Comparison of ENCODE assay signal across 8 cellular contexts in the genomic region with DNA sequence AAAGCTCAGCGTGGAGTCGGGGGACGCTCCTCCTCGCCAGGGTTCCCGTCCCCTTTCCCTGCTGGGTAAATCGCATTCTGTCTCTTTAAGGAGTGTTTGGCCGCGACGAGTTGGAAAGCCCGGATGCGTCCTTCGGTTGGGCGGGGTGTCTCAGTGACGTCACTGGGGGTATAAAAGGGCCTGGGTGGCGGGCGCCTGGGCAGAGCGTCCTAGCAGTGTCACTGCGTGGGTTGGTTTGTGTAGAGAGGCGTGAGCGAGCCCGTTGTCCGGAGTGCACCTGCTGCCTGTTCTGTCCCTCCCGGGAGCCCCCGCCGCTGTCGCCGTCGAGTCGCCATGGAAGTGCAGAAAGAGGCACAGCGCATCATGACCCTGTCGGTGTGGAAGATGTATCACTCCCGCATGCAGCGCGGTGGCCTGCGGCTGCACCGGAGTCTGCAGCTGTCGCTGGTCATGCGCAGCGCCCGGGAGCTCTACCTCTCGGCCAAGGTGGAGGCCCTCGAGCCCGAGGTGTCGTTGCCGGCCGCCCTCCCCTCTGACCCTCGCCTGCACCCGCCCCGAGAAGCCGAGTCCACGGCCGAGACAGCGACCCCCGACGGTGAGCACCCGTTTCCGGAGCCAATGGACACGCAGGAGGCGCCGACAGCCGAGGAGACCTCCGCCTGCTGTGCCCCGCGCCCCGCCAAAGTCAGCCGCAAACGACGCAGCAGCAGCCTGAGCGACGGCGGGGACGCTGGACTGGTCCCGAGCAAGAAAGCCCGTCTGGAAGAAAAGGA. TPM values are rescaled to one million over a fixed set of nuclear protein-coding genes. Genes with fewer than 3 reads are reported as not detected.
A peak's percentile ranks its signal among the peaks of the same experiment; 100 is the strongest.
DNase-seq lines count a peak whose midpoint lies in the region; ATAC-seq and TF ChIP-seq lines count a peak whose summit lies in the region.

No MANE protein-coding gene starts in this region.

- peak; percentile 95 to 100 (median 100) for TF ChIP-seq POLR2A in upper lobe of left lung (IDR thresholded peaks at IDR 0.05)

- H3K4me3 Mint-ChIP-seq in T-helper 1 cell treated with Interleukin-12 subunit alpha and Interleukin-12 subunit beta and Interleukin-4 antibody, amounts not matched to agents 30 μg/mL and 1 μg/mL, for 36 hours, result peak overlapping the region; percentile 99

- peaks cover 9% of the 10 kb centered on the region for H3K27me3 Mint-ChIP-seq in T-helper 1 cell treated with Interleukin-12 subunit alpha and Interleukin-12 subunit beta and Interleukin-4 antibody, amounts not matched to agents 30 μg/mL and 1 μg/mL, for 36 hours (ENCODE audit: low read depth)

- ATAC-seq in HG02623 (IDR thresholded peaks at IDR 0.05; ENCODE audit: unreplicated experiment) (peak; percentile 25), heart right ventricle (peak; percentile 48 to 74 (median 64)), upper lobe of left lung (ENCODE audit: low FRiP score in 2 of 2) (peak; percentile 65 to 81)

- H3K9me3 Mint-ChIP-seq in T-helper 1 cell treated with Interleukin-12 subunit alpha and Interleukin-12 subunit beta and Interleukin-4 antibody, amounts not matched to agents 30 μg/mL and 1 μg/mL, for 36 hours, result no peaks in the 10 kb centered on the region

- intact Hi-C loops in heart right ventricle (cut with DNase I), result loop anchor here in 7 of 10 donors (2.0 to 10.0 kb wide), 10 partner anchors 14 to 694 kb away; partner anchors contain the start of genes LYL1 (in 4 of the 7), TRMT1 (in 3 of the 7), JUNB (in 2 of the 7) and NACC1 (in 2 of the 7)
- intact Hi-C loops in posterior vena cava (cut with DNase I), result loop anchor here in 1 of 2 donors (10.0 kb wide), 1 partner anchor 692 kb away; no protein-coding TSS in a partner anchor

- DNase-seq in ELR (ENCODE audit: low read depth) (peak; percentile 96), NCI-H1694 treated with DMSO at 0.1 percent for 48 hours (lab: John Stamatoyannopoulos, UW) (peak; percentile 77), amniotic epithelial cell (ENCODE audit: low read depth) (peak; percentile 88), heart right ventricle (peak; percentile 96 to 97), posterior vena cava (ENCODE audit: low spot score) (peak; percentile 99), upper lobe of left lung (peak; percentile 94 to 95)

- H3K4me3 ChIP-seq in heart right ventricle, result peak overlapping the region; percentile 64 to 100 (median 88)
- H3K4me3 ChIP-seq in upper lobe of left lung, result peak overlapping the region; percentile 79 to 99 (median 92)

- WGBS in heart right ventricle, 2 donors, result 5 to 9% methylated on average over 70 to 74 of the region's 74 CpGs
- WGBS in upper lobe of left lung, 2 donors, result 0% methylated on average over 72 of the region's 74 CpGs; no CpG with 5 or more reads in 1 of the 2 donors

- H3K27ac ChIP-seq in heart right ventricle, result peak overlapping the region; percentile 86 to 100 (median 98)
- peak overlapping the region; percentile 98 to 100 (median 99) for H3K27ac ChIP-seq in upper lobe of left lung

- peaks cover 27% of the 10 kb centered on the region for H3K36me3 Mint-ChIP-seq in T-helper 1 cell treated with Interleukin-12 subunit alpha and Interleukin-12 subunit beta and Interleukin-4 antibody, amounts not matched to agents 30 μg/mL and 1 μg/mL, for 36 hours (ENCODE audit: low read depth)

- H3K4me1 ChIP-seq in heart right ventricle, result peaks cover 0 to 48% (median 38%) of the 10 kb centered on the region in 9 donors
- peaks cover 23 to 48% (median 31%) of the 10 kb centered on the region in 4 donors for H3K4me1 ChIP-seq in upper lobe of left lung

- H3K36me3 ChIP-seq in heart right ventricle (peaks cover 0 to 11% (median 0%) of the 10 kb centered on the region in 9 donors), upper lobe of left lung (peaks cover 0 to 10% (median 0%) of the 10 kb centered on the region in 4 donors)

- H3K9me3 ChIP-seq in heart right ventricle (no peaks in the 10 kb centered on the region), upper lobe of left lung (no peaks in the 10 kb centered on the region)

- H3K27ac Mint-ChIP-seq in T-helper 1 cell treated with Interleukin-12 subunit alpha and Interleukin-12 subunit beta and Interleukin-4 antibody, amounts not matched to agents 30 μg/mL and 1 μg/mL, for 36 hours, result peak overlapping the region; percentile 100

- H3K27me3 ChIP-seq in heart right ventricle (no peaks in the 10 kb centered on the region), upper lobe of left lung (no peaks in the 10 kb centered on the region)

- TF ChIP-seq EP300 in upper lobe of left lung (IDR thresholded peaks at IDR 0.05), result peak in 1 of 4 donors; percentile 91

- H3K4me1 Mint-ChIP-seq in T-helper 1 cell treated with Interleukin-12 subunit alpha and Interleukin-12 subunit beta and Interleukin-4 antibody, amounts not matched to agents 30 μg/mL and 1 μg/mL, for 36 hours (ENCODE audit: low read depth), result peaks cover 50% of the 10 kb centered on the region

- peak in 4 of 9 donors; percentile 19 to 47 (median 32) for TF ChIP-seq CTCF in heart right ventricle (IDR thresholded peaks at IDR 0.05)
- peak in 5 of 6 experiments; percentile 8 to 53 (median 19) for TF ChIP-seq CTCF in upper lobe of left lung (IDR thresholded peaks at IDR 0.05)

RNA-seq across cellular contexts. Expression of gene IER2, which starts 2.8 kb away (rescaled TPM):
- total RNA-seq in heart right ventricle, result 10 to 100 TPM; 19.2 to 54.6 (median 36.0) TPM
- polyA plus RNA-seq in heart right ventricle, result 10 to 100 TPM; 29.5 to 42.8 TPM
- 100 to 1,000 TPM in 1 of 2 donors, 10 to 100 TPM in 1; 73.1 to 130 TPM for total RNA-seq in posterior vena cava
- 100 to 1,000 TPM in 4 of 6 donors, 10 to 100 TPM in 2; 94.3 to 246 (median 129) TPM for total RNA-seq in upper lobe of left lung

RNA-seq across cellular contexts. Expression of gene STX10, which starts 2.9 kb away (rescaled TPM):
- total RNA-seq in heart right ventricle (10 to 100 TPM; 18.7 to 50.4 (median 25.4) TPM), posterior vena cava (10 to 100 TPM; 31.4 to 39.0 TPM), upper lobe of left lung (100 to 1,000 TPM in 4 of 6 donors, 10 to 100 TPM in 2; 80.0 to 348 (median 107) TPM)
- polyA plus RNA-seq in heart right ventricle, result 10 to 100 TPM; 60.5 to 69.9 TPM

RNA-seq across cellular contexts. Expression of gene NACC1, which starts 35.0 kb away (rescaled TPM):
- total RNA-seq in heart right ventricle, result 10 to 100 TPM; 31.1 to 58.0 (median 35.1) TPM
- polyA plus RNA-seq in heart right ventricle, result 10 to 100 TPM; 23.9 to 25.0 TPM
- total RNA-seq in posterior vena cava, result 10 to 100 TPM; 37.6 to 39.7 TPM
- 10 to 100 TPM; 22.0 to 96.1 (median 55.7) TPM for total RNA-seq in upper lobe of left lung

RNA-seq across cellular contexts. Expression of gene TRMT1, which starts 36.5 kb away (rescaled TPM):
- total RNA-seq in heart right ventricle (10 to 100 TPM; 10.5 to 22.4 (median 14.2) TPM), posterior vena cava (10 to 100 TPM; 21.9 to 24.1 TPM), upper lobe of left lung (10 to 100 TPM; 27.2 to 92.2 (median 33.1) TPM)
- 10 to 100 TPM; 33.1 to 54.0 TPM for polyA plus RNA-seq in heart right ventricle

RNA-seq across cellular contexts. Expression of gene LYL1, which starts 50.4 kb away (rescaled TPM):
- total RNA-seq in heart right ventricle (1 to 10 TPM; 3.4 to 9.9 (median 6.1) TPM), posterior vena cava (10 to 100 TPM in 1 of 2 donors, 1 to 10 TPM in 1; 9.8 to 13.0 TPM), upper lobe of left lung (10 to 100 TPM; 22.6 to 55.5 (median 31.4) TPM)
- polyA plus RNA-seq in heart right ventricle, result 10 to 100 TPM; 11.5 to 13.0 TPM

Comparison
In these comparisons a context has a peak if more than half of its experiments do, and no peak if none do; other contexts are left out.
1. Peak in every context shown above with its lines: DNase-seq, ATAC-seq, H3K4me3 ChIP-seq and H3K27ac ChIP-seq.